ENCODE assay signal across 25 cellular contexts in genomic region chr21:21740207-21740606, GRCh38.
"Had no signal": no experiment of that assay in that cellular context is flagged by ENCODE, and none has a peak within 500 bp of the region (broad histone marks: within the 10 kb centered on the region; RNA-seq: fewer than 3 reads in every experiment).

No MANE protein-coding gene starts in this region.

- H3K27ac ChIP-seq: coronary artery, esophagus squamous epithelium, foreskin keratinocyte, gastroesophageal sphincter, heart right ventricle, left lung, neural progenitor cell, parathyroid adenoma, right atrium auricular region, stomach, thyroid gland had no signal

- ATAC-seq: foreskin keratinocyte; gastroesophageal sphincter; heart right ventricle; left cardiac atrium; left lung; mucosa of descending colon; naive thymus-derived CD4-positive, alpha-beta T cell; sciatic nerve; stimulated activated effector memory CD8-positive, alpha-beta T cell treated with anti-CD3 and anti-CD28 coated beads, Interleukin-12 subunit alpha, Interleukin-12 subunit beta, amount 100 ng/mL, for 72 hours had no signal

- DNase-seq: dermis blood vessel endothelial cell; effector memory CD4-positive, alpha-beta T cell; esophagus squamous epithelium; foreskin keratinocyte; glutamatergic neuron; heart right ventricle; hippocampal formation; left cardiac atrium; left lung; mesenchymal stem cell; mucosa of descending colon; naive thymus-derived CD4-positive, alpha-beta T cell; stimulated activated CD4-positive, alpha-beta T cell treated with anti-CD3 and anti-CD28 coated beads, Interleukin-2, amount 100 ng/mL, for 24 hours; stimulated activated CD4-positive, alpha-beta T cell treated with anti-CD3 and anti-CD28 coated beads, Interleukin-4, amount 100 ng/mL, for 24 hours; stimulated activated naive CD4-positive, alpha-beta T cell treated with Interleukin-2 at 50 U/mL for 16 hours; stomach; thyroid gland; trophoblast cell had no signal

- H3K4me3 ChIP-seq: coronary artery, esophagus squamous epithelium, gastroesophageal sphincter, heart right ventricle, left lung, mucosa of descending colon, neural progenitor cell, right atrium auricular region, stomach, thyroid gland had no signal
